Comparison of ENCODE assay signal across 8 cellular contexts in genomic region chr10:44932338-44933116, GRCh38. TPM values are rescaled to one million over a fixed set of nuclear protein-coding genes. Genes with fewer than 3 reads are reported as not detected.
A peak's percentile ranks its signal among the peaks of the same experiment; 100 is the strongest.
DNase-seq lines count a peak whose midpoint lies in the region; ATAC-seq and TF ChIP-seq lines count a peak whose summit lies in the region.

No MANE protein-coding gene starts in this region.

- TF ChIP-seq CTCF in hepatocyte (IDR thresholded peaks at IDR 0.05; ENCODE audit: poor library complexity) (peak; percentile 81), gastrocnemius medialis (IDR thresholded peaks at IDR 0.05 in 4 of 5, conservative IDR thresholded peaks at IDR 0.05 in 1 of 5) (peak; percentile 94 to 99 (median 98))

- intact Hi-C loops in gastrocnemius medialis (cut with DNase I; ENCODE audit: low total_unique reads) = loop anchor here (1.0 to 2.0 kb wide), 3 partner anchors 27 to 43 kb away; partner anchors contain the start of gene RASSF4

- H3K36me3 ChIP-seq in hepatocyte (replicated peaks; ENCODE audit: insufficient read depth, low read depth) (no peaks in the 10 kb centered on the region), gastrocnemius medialis (no peaks in the 10 kb centered on the region)

- H3K27ac ChIP-seq in hepatocyte = no peak overlapping the region
- no peak overlapping the region for H3K27ac ChIP-seq in gastrocnemius medialis

- no peaks in the 10 kb centered on the region for H3K9me2 ChIP-seq in hepatocyte (replicated peaks; ENCODE audit: insufficient read depth)

- H3K4me2 ChIP-seq in hepatocyte = no peak overlapping the region

- peak; percentile 94 for ATAC-seq in gastrocnemius medialis

- no peak for TF ChIP-seq POLR2A in gastrocnemius medialis (IDR thresholded peaks at IDR 0.05)

- no peaks in the 10 kb centered on the region for H3K4me1 ChIP-seq in hepatocyte (ENCODE audit: insufficient read depth)
- peaks cover 16 to 19% of the 10 kb centered on the region in 2 donors for H3K4me1 ChIP-seq in gastrocnemius medialis

- no peak overlapping the region for H2AFZ ChIP-seq in hepatocyte

- in situ Hi-C loops in gastrocnemius medialis (cut with MboI; ENCODE audit: low sequenced_read_pairs in 4 of 4) = loop anchor here in 2 of 4 donors (5.0 kb wide), 2 partner anchors 40 to 45 kb away; partner anchors contain the start of gene DEPP1 (in 1 of the 2)

- H3K27me3 ChIP-seq in hepatocyte (no peaks in the 10 kb centered on the region), gastrocnemius medialis (no peaks in the 10 kb centered on the region)

- H3K79me2 ChIP-seq in hepatocyte = no peaks in the 10 kb centered on the region

- H3K9me3 ChIP-seq in hepatocyte (ENCODE audit: low read depth) (no peaks in the 10 kb centered on the region), gastrocnemius medialis (no peaks in the 10 kb centered on the region)

- no peaks in the 10 kb centered on the region for H4K20me1 ChIP-seq in hepatocyte (ENCODE audit: insufficient read depth, poor library complexity, severe bottlenecking)

- DNase-seq in NCI-H1417 (lab: John Stamatoyannopoulos, UW) (peak; percentile 50 to 79 (median 71)), NCI-H1417 treated with DMSO at 0.1 percent for 48 hours (lab: John Stamatoyannopoulos, UW) (no peak), HCEC 1CT (peak; percentile 57), LoVo (ENCODE audit: low spot score) (peak; percentile 68), T-helper 22 cell (ENCODE audit: low read depth) (peak; percentile 28), anterior cingulate cortex (lab: John Stamatoyannopoulos, UW) (peak in 56 of 58 donors; percentile 28 to 96 (median 78)), hepatocyte (ENCODE audit: low spot score) (peak; percentile 92), gastrocnemius medialis (peak; percentile 79 to 85)

- H3K4me3 ChIP-seq in hepatocyte = no peak overlapping the region
- no peak overlapping the region for H3K4me3 ChIP-seq in gastrocnemius medialis

- 55% methylated on average over 11 of the region's 11 CpGs for WGBS in hepatocyte (ENCODE audit: low lambda C conversion rate, missing lambda C conversion rate)

RNA-seq across cellular contexts. Expression of gene TMEM72, which starts 21.4 kb away (rescaled TPM):
- 0.13 TPM in 1 of 2 replicates, not detected in the other for total RNA-seq in hepatocyte
- polyA plus RNA-seq in hepatocyte = 0.69 TPM in 1 of 2 replicates, not detected in the other
- not detected for total RNA-seq in gastrocnemius medialis

RNA-seq across cellular contexts. Expression of gene RASSF4, which starts 27.1 kb away (rescaled TPM):
- 19.2 and 23.5 TPM in 2 replicates for total RNA-seq in hepatocyte
- polyA plus RNA-seq in hepatocyte = 20.1 and 26.8 TPM in 2 replicates
- total RNA-seq in gastrocnemius medialis = 10 to 100 TPM in 3 of 4 donors, 1 to 10 TPM in 1; 9.4 to 39.7 (median 24.0) TPM

RNA-seq across cellular contexts. Expression of gene DEPP1, which starts 46.1 kb away (rescaled TPM):
- 24.0 and 30.6 TPM in 2 replicates for total RNA-seq in hepatocyte
- 45.6 and 54.7 TPM in 2 replicates for polyA plus RNA-seq in hepatocyte
- 100 to 1,000 TPM in 2 of 4 donors, 10 to 100 TPM in 2; 83.4 to 331 (median 120) TPM for total RNA-seq in gastrocnemius medialis
